ENCODE assay signal across 15 cellular contexts in the genomic region with DNA sequence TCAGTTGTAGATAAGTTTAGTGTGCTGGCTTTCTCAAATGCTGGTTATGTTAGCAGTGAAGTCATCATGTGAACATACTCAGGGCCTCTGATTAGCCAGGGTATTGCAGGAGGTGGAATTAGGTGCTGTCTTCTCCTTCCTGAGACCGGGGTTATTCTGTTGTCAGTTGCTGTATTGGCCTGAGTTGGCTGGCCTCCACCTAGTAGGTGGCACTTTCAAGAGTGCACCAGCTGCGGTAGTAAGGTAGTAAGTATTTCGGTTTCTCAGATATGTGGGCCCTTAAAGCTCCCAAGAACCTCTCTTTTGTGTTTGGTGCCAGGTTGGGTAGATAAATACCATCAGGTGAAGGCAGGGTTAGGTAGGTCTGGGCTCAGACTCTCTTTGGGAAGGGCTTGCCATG.
A peak's percentile ranks its signal among the peaks of the same experiment; 100 is the strongest.
DNase-seq lines count a peak whose midpoint lies in the region; ATAC-seq lines count a peak whose summit lies in the region.
"Had no signal": no experiment of that assay in that cellular context is flagged by ENCODE, and none has a peak within 500 bp of the region (broad histone marks: within the 10 kb centered on the region; RNA-seq: fewer than 3 reads in every experiment).

No MANE protein-coding gene starts in this region.

- H3K27me3 Mint-ChIP-seq in activated naive CD8-positive, alpha-beta T cell treated with anti-CD3 and anti-CD28 coated beads, Interleukin-2, amount 50 U/mL, for 24 hours, result no peaks in the 10 kb centered on the region
- no peaks in the 10 kb centered on the region for H3K27me3 Mint-ChIP-seq in activated naive CD8-positive, alpha-beta T cell treated with anti-CD3 and anti-CD28 coated beads for 36 hours
- H3K27me3 Mint-ChIP-seq: B cell; CD4-positive, alpha-beta T cell had no signal

- no peak overlapping the region for H3K27ac Mint-ChIP-seq in activated naive CD8-positive, alpha-beta T cell treated with anti-CD3 and anti-CD28 coated beads, Interleukin-2, amount 50 U/mL, for 24 hours
- no peak overlapping the region for H3K27ac Mint-ChIP-seq in activated naive CD8-positive, alpha-beta T cell treated with anti-CD3 and anti-CD28 coated beads for 36 hours
- H3K27ac Mint-ChIP-seq in stimulated activated effector memory CD8-positive, alpha-beta T cell treated with anti-CD3 and anti-CD28 coated beads, Interleukin-12 subunit alpha, Interleukin-12 subunit beta, amount 100 ng/mL, for 72 hours, result no peak overlapping the region
- H3K27ac Mint-ChIP-seq: B cell; CD4-positive, alpha-beta T cell; CD8-positive, alpha-beta T cell had no signal

- no peaks in the 10 kb centered on the region for H3K36me3 Mint-ChIP-seq in activated naive CD8-positive, alpha-beta T cell treated with anti-CD3 and anti-CD28 coated beads, Interleukin-2, amount 50 U/mL, for 24 hours (ENCODE audit: low read depth)
- no peaks in the 10 kb centered on the region for H3K36me3 Mint-ChIP-seq in activated naive CD8-positive, alpha-beta T cell treated with anti-CD3 and anti-CD28 coated beads for 36 hours
- no peaks in the 10 kb centered on the region for H3K36me3 Mint-ChIP-seq in stimulated activated effector memory CD8-positive, alpha-beta T cell treated with anti-CD3 and anti-CD28 coated beads, Interleukin-12 subunit alpha, Interleukin-12 subunit beta, amount 100 ng/mL, for 72 hours
- H3K36me3 Mint-ChIP-seq: CD8-positive, alpha-beta T cell had no signal

- no peak for DNase-seq in activated naive CD8-positive, alpha-beta T cell treated with anti-CD3 and anti-CD28 coated beads, Interleukin-2, amount 50 U/mL, for 24 hours
- DNase-seq in activated naive CD8-positive, alpha-beta T cell treated with anti-CD3 and anti-CD28 coated beads for 36 hours, result no peak
- no peak for DNase-seq in stimulated activated effector memory CD8-positive, alpha-beta T cell treated with anti-CD3 and anti-CD28 coated beads, Interleukin-12 subunit alpha, Interleukin-12 subunit beta, amount 100 ng/mL, for 72 hours (ENCODE audit: low spot score in 2 of 2)
- DNase-seq: AML-193; Caco-2; Calu3; CD4-positive, alpha-beta T cell; CD8-positive, alpha-beta T cell; DMS79 treated with DMSO at 0.1 percent for 48 hours; GF-D8 had no signal

- H3K4me3 Mint-ChIP-seq in activated naive CD8-positive, alpha-beta T cell treated with anti-CD3 and anti-CD28 coated beads, Interleukin-2, amount 50 U/mL, for 24 hours, result no peak overlapping the region
- H3K4me3 Mint-ChIP-seq in activated naive CD8-positive, alpha-beta T cell treated with anti-CD3 and anti-CD28 coated beads for 36 hours, result no peak overlapping the region
- no peak overlapping the region for H3K4me3 Mint-ChIP-seq in stimulated activated effector memory CD8-positive, alpha-beta T cell treated with anti-CD3 and anti-CD28 coated beads, Interleukin-12 subunit alpha, Interleukin-12 subunit beta, amount 100 ng/mL, for 72 hours
- H3K4me3 Mint-ChIP-seq: B cell; CD4-positive, alpha-beta T cell; CD8-positive, alpha-beta T cell had no signal

- peaks cover 17% of the 10 kb centered on the region for H3K9me3 Mint-ChIP-seq in activated naive CD8-positive, alpha-beta T cell treated with anti-CD3 and anti-CD28 coated beads, Interleukin-2, amount 50 U/mL, for 24 hours
- H3K9me3 Mint-ChIP-seq in activated naive CD8-positive, alpha-beta T cell treated with anti-CD3 and anti-CD28 coated beads for 36 hours, result peaks cover 1% of the 10 kb centered on the region
- peaks cover 2% of the 10 kb centered on the region for H3K9me3 Mint-ChIP-seq in stimulated activated effector memory CD8-positive, alpha-beta T cell treated with anti-CD3 and anti-CD28 coated beads, Interleukin-12 subunit alpha, Interleukin-12 subunit beta, amount 100 ng/mL, for 72 hours
- H3K9me3 Mint-ChIP-seq: CD4-positive, alpha-beta T cell had no signal

- peak; percentile 24 for ATAC-seq in activated naive CD8-positive, alpha-beta T cell treated with anti-CD3 and anti-CD28 coated beads, Interleukin-2, amount 50 U/mL, for 24 hours
- ATAC-seq in stimulated activated effector memory CD8-positive, alpha-beta T cell treated with anti-CD3 and anti-CD28 coated beads, Interleukin-12 subunit alpha, Interleukin-12 subunit beta, amount 100 ng/mL, for 72 hours, result peak; percentile 47
- ATAC-seq in HG03439 (IDR thresholded peaks at IDR 0.05; ENCODE audit: unreplicated experiment), result no peak
- ATAC-seq in HG03520 (IDR thresholded peaks at IDR 0.05; ENCODE audit: unreplicated experiment), result no peak
- ATAC-seq: A549; CD8-positive, alpha-beta T cell; GM12878 had no signal

- H3K4me1 Mint-ChIP-seq in activated naive CD8-positive, alpha-beta T cell treated with anti-CD3 and anti-CD28 coated beads, Interleukin-2, amount 50 U/mL, for 24 hours, result no peaks in the 10 kb centered on the region
- H3K4me1 Mint-ChIP-seq in activated naive CD8-positive, alpha-beta T cell treated with anti-CD3 and anti-CD28 coated beads for 36 hours, result no peaks in the 10 kb centered on the region
- no peaks in the 10 kb centered on the region for H3K4me1 Mint-ChIP-seq in stimulated activated effector memory CD8-positive, alpha-beta T cell treated with anti-CD3 and anti-CD28 coated beads, Interleukin-12 subunit alpha, Interleukin-12 subunit beta, amount 100 ng/mL, for 72 hours
- H3K4me1 Mint-ChIP-seq: B cell had no signal

Comparison
In these comparisons a context has a peak if more than half of its experiments do, and no peak if none do; other contexts are left out.
1. ATAC-seq: peak in activated naive CD8-positive, alpha-beta T cell treated with anti-CD3 and anti-CD28 coated beads, Interleukin-2, amount 50 U/mL, for 24 hours (single experiment) and stimulated activated effector memory CD8-positive, alpha-beta T cell treated with anti-CD3 and anti-CD28 coated beads, Interleukin-12 subunit alpha, Interleukin-12 subunit beta, amount 100 ng/mL, for 72 hours (single experiment); none in HG03439 (single experiment) and HG03520 (single experiment).